1 cellular context compared by ENCODE assay signal in genomic region chr14:94439453-94440057, GRCh38.
TF ChIP-seq lines count a peak whose summit lies in the region.

No MANE protein-coding gene starts in this region.

TF ChIP-seq in WTC11, 78 proteins besides CTCF, POLR2A, EP300 and RAD21 (continued from another document):
- TF ChIP-seq PRDM15 (CRISPR knock-in tag; IDR thresholded peaks at IDR 0.05), result no peak
- TF ChIP-seq, protein P1, sequence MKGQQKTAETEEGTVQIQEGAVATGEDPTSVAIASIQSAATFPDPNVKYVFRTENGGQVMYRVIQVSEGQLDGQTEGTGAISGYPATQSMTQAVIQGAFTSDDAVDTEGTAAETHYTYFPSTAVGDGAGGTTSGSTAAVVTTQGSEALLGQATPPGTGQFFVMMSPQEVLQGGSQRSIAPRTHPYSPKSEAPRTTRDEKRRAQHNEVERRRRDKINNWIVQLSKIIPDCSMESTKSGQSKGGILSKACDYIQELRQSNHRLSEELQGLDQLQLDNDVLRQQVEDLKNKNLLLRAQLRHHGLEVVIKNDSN (CRISPR knock-in tag; IDR thresholded peaks at IDR 0.05), result no peak
- TF ChIP-seq, protein P2, sequence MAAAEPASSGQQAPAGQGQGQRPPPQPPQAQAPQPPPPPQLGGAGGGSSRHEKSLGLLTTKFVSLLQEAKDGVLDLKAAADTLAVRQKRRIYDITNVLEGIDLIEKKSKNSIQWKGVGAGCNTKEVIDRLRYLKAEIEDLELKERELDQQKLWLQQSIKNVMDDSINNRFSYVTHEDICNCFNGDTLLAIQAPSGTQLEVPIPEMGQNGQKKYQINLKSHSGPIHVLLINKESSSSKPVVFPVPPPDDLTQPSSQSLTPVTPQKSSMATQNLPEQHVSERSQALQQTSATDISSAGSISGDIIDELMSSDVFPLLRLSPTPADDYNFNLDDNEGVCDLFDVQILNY (CRISPR knock-in tag; IDR thresholded peaks at IDR 0.05), result no peak
